ENCODE assay signal across 24 cellular contexts in genomic region chr12:3747543-3747942, GRCh38. TPM values are rescaled to one million over a fixed set of nuclear protein-coding genes. Genes with fewer than 3 reads are reported as not detected.
A peak's percentile ranks its signal among the peaks of the same experiment; 100 is the strongest.
DNase-seq lines count a peak whose midpoint lies in the region; ATAC-seq and TF ChIP-seq lines count a peak whose summit lies in the region.
"Had no signal": no experiment of that assay in that cellular context is flagged by ENCODE, and none has a peak within 500 bp of the region (broad histone marks: within the 10 kb centered on the region; RNA-seq: fewer than 3 reads in every experiment).

No MANE protein-coding gene starts in this region.

- no peak overlapping the region for H3K14ac ChIP-seq in trophoblast cell (ENCODE audit: low read length)

- peak overlapping the region in 5 of 10 donors; percentile 7 to 48 (median 20) for H3K4me3 Mint-ChIP-seq in naive thymus-derived CD8-positive, alpha-beta T cell
- H3K4me3 Mint-ChIP-seq in type B pancreatic cell, result no peak overlapping the region
- H3K4me3 Mint-ChIP-seq: nephron had no signal

- H2BK5ac ChIP-seq in trophoblast cell (ENCODE audit: low read depth, low read length, poor library complexity), result no peak overlapping the region

- no peak overlapping the region for H4K12ac ChIP-seq in trophoblast cell (ENCODE audit: low read depth, low read length)

- H3K9ac ChIP-seq in trophoblast cell (ENCODE audit: low read length), result no peak overlapping the region

- POLR2A ChIA-PET in naive thymus-derived CD8-positive, alpha-beta T cell (lab: Charles Lee), result no interaction called here

- no peak overlapping the region for H4K91ac ChIP-seq in trophoblast cell (ENCODE audit: low read depth, low read length)

- peaks cover 0 to 31% (median 21%) of the 10 kb centered on the region in 3 donors for H3K36me3 Mint-ChIP-seq in naive thymus-derived CD8-positive, alpha-beta T cell
- H3K36me3 Mint-ChIP-seq in type B pancreatic cell, result peaks cover 10% of the 10 kb centered on the region

- DNase-seq in NCI-H748 (lab: John Stamatoyannopoulos, UW; ENCODE audit: unreplicated experiment) (peak; percentile 7), NCI-H748 treated with DMSO at 0.1 percent for 48 hours (lab: John Stamatoyannopoulos, UW) (no peak), COLO668 (lab: John Stamatoyannopoulos, UW; ENCODE audit: unreplicated experiment) (peak; percentile 30), type B pancreatic cell (ENCODE audit: extremely low spot score, unreplicated experiment) (no peak), trophoblast cell (no peak)
- peak; percentile 8 for DNase-seq in activated T-helper 9 cell treated with anti-CD3 and anti-CD28 coated beads, Interleukin-2, amount 50 U/mL, for 16 hours (ENCODE audit: low read depth)
- no peak for DNase-seq in naive thymus-derived CD8-positive, alpha-beta T cell
- DNase-seq: activated CD4-positive, CD25-positive, alpha-beta regulatory T cell treated with anti-CD3 and anti-CD28 coated beads, Interleukin-2, amount 50 U/mL, for 72 hours; amygdala; caudate nucleus; DMS79; effector CD8-positive, alpha-beta T cell; heart right ventricle; mammary epithelial cell; NCI-H1417; NCI-H82; testis had no signal

- peaks cover 0 to 2% (median 0%) of the 10 kb centered on the region in 9 donors for H3K9me3 Mint-ChIP-seq in naive thymus-derived CD8-positive, alpha-beta T cell
- no peaks in the 10 kb centered on the region for H3K9me3 Mint-ChIP-seq in type B pancreatic cell
- H3K9me3 Mint-ChIP-seq: activated T-cell treated with anti-CD3 and anti-CD28 coated beads, Interleukin-2, amount 50 U/mL, for 72 hours; nephron had no signal

- no peaks in the 10 kb centered on the region for H3K27me3 Mint-ChIP-seq in naive thymus-derived CD8-positive, alpha-beta T cell
- peaks cover 35% of the 10 kb centered on the region for H3K27me3 Mint-ChIP-seq in type B pancreatic cell

- no peak overlapping the region for H4K8ac ChIP-seq in trophoblast cell (ENCODE audit: low read depth, low read length)

- no peak overlapping the region for H3K4me2 ChIP-seq in trophoblast cell (ENCODE audit: low read length)
- H3K4me2 ChIP-seq: PC-9 had no signal

- no peak for ATAC-seq in naive thymus-derived CD8-positive, alpha-beta T cell
- no peak for ATAC-seq in GM19455 (IDR thresholded peaks at IDR 0.05; ENCODE audit: unreplicated experiment)
- ATAC-seq: activated T-cell treated with anti-CD3 and anti-CD28 coated beads, Interleukin-2, amount 50 U/mL, for 72 hours; heart right ventricle had no signal

- H3K79me1 ChIP-seq in trophoblast cell (ENCODE audit: low read length), result no peaks in the 10 kb centered on the region

- H2AK5ac ChIP-seq in trophoblast cell (ENCODE audit: low read length), result no peak overlapping the region

- no peak overlapping the region for H3K4ac ChIP-seq in trophoblast cell (ENCODE audit: low read depth, low read length)

- no peak overlapping the region for H3K27ac ChIP-seq in trophoblast cell (ENCODE audit: low read depth, low read length)
- H3K27ac ChIP-seq: heart right ventricle, PC-9, testis had no signal

- no peak for TF ChIP-seq CTCF in type B pancreatic cell (conservative IDR thresholded peaks at IDR 0.05)

- peaks cover 38 to 84% (median 72%) of the 10 kb centered on the region in 4 donors for H3K4me1 Mint-ChIP-seq in naive thymus-derived CD8-positive, alpha-beta T cell
- peaks cover 4% of the 10 kb centered on the region for H3K4me1 Mint-ChIP-seq in type B pancreatic cell (ENCODE audit: unreplicated experiment)

- no CpG with 5 or more reads among the region's 6 CpGs for WGBS in trophoblast cell (ENCODE audit: extremely low coverage, insufficient coverage, insufficient read length)

- no peaks in the 10 kb centered on the region for H3K36me3 ChIP-seq in trophoblast cell (ENCODE audit: control insufficient read depth in 1 of 2, insufficient read depth in 2 of 2, low read length in 2 of 2)
- H3K36me3 ChIP-seq: heart right ventricle had no signal

- no peaks in the 10 kb centered on the region for H3K79me2 ChIP-seq in trophoblast cell (ENCODE audit: control insufficient read depth, insufficient read depth, low read length, poor library complexity)

- H2AFZ ChIP-seq in trophoblast cell (ENCODE audit: insufficient read depth, low read length, poor library complexity), result no peak overlapping the region
- H2AFZ ChIP-seq: PC-9 had no signal

- peaks cover 0 to under 1% of the 10 kb centered on the region in 2 experiments for H3K4me1 ChIP-seq in trophoblast cell (ENCODE audit: control insufficient read depth in 1 of 2, insufficient read depth in 2 of 2, low read length in 2 of 2)

- H3K9me3 ChIP-seq in trophoblast cell (ENCODE audit: insufficient read depth, low read depth, low read length), result peaks cover 2% of the 10 kb centered on the region
- H3K9me3 ChIP-seq: testis had no signal

- H3K23ac ChIP-seq in trophoblast cell (ENCODE audit: low read length), result no peak overlapping the region

- H3K18ac ChIP-seq in trophoblast cell (ENCODE audit: low read length), result no peak overlapping the region

- peak overlapping the region in 7 of 10 donors; percentile 32 to 77 (median 61) for H3K27ac Mint-ChIP-seq in naive thymus-derived CD8-positive, alpha-beta T cell
- no peak overlapping the region for H3K27ac Mint-ChIP-seq in type B pancreatic cell
- H3K27ac Mint-ChIP-seq: activated T-cell treated with anti-CD3 and anti-CD28 coated beads, Interleukin-2, amount 50 U/mL, for 72 hours; nephron; progenitor cell of endocrine pancreas had no signal

- H2BK12ac ChIP-seq in trophoblast cell (ENCODE audit: low read length), result no peak overlapping the region

- no peak overlapping the region for H3K4me3 ChIP-seq in trophoblast cell (ENCODE audit: low read depth, low read length)
- H3K4me3 ChIP-seq: heart right ventricle, PC-9, skin epidermis, testis had no signal

- no peak overlapping the region for H2BK120ac ChIP-seq in trophoblast cell (ENCODE audit: insufficient read depth, low read length, poor library complexity)

- H3K27me3 ChIP-seq in trophoblast cell (ENCODE audit: insufficient read depth, low read length), result no peaks in the 10 kb centered on the region
- H3K27me3 ChIP-seq: heart right ventricle, testis had no signal

RNA-seq across cellular contexts. Expression of gene CRACR2A, which starts 5.4 kb away (rescaled TPM):
- total RNA-seq in naive thymus-derived CD8-positive, alpha-beta T cell, result 10 to 100 TPM; 25.3 to 26.3 TPM
- 10 to 100 TPM in 2 of 3 donors, 1 to 10 TPM in 1; 7.7 to 17.2 (median 16.3) TPM for polyA plus RNA-seq in naive thymus-derived CD8-positive, alpha-beta T cell
- 1.9 and 2.7 TPM in 2 replicates for total RNA-seq in type B pancreatic cell (ENCODE audit: low replicate concordance)
- polyA plus RNA-seq in trophoblast cell (2013), result 0.31 and 0.40 TPM in 2 replicates
- total RNA-seq: A172, PC-9 had no signal

Comparison
In these comparisons a context has a peak if more than half of its experiments do, and no peak if none do; other contexts are left out.
1. DNase-seq: peak in NCI-H748 (single experiment), COLO668 (single experiment) and activated T-helper 9 cell treated with anti-CD3 and anti-CD28 coated beads, Interleukin-2, amount 50 U/mL, for 16 hours (single experiment); none in NCI-H748 treated with DMSO at 0.1 percent for 48 hours (single experiment), naive thymus-derived CD8-positive, alpha-beta T cell (0 of 10), type B pancreatic cell (single experiment) and trophoblast cell (0 of 2).